7 cellular contexts compared by ENCODE assay signal in the genomic region with DNA sequence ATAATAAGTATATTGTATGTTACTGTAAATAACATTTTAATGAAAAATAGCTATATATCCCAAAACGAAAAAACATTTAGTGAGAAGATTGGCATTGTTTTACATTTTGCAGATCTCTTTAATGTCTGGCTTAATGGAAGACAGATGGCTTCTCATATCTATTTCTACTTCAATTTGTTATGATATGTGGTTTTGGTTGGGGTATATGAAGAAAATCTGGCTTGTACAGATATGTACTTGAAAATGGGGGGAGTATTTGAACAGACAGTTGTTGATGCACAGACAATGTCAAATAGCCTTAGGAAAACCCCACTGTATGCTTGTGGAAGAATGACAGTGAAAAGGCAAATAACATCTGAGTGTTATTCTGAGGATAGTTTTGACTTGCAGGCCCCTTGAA.
"Had no signal": no experiment of that assay in that cellular context is flagged by ENCODE, and none has a peak within 500 bp of the region (broad histone marks: within the 10 kb centered on the region; RNA-seq: fewer than 3 reads in every experiment).

No MANE protein-coding gene starts in this region.

- DNase-seq: H9, HCEC 1CT, IMR-90 had no signal

- ATAC-seq: GM23338 had no signal

- H3K4me3 Mint-ChIP-seq: GM23338, H9 had no signal

- H3K4me1 Mint-ChIP-seq: GM23338 had no signal

- FAIRE-seq: H1, H54, HTR-8/SVneo had no signal

- H3K27ac Mint-ChIP-seq: GM23338, H9 had no signal

- H3K4me2 ChIP-seq: GM23338 had no signal

- H3K4me3 ChIP-seq: GM23338 had no signal

- H2AFZ ChIP-seq: GM23338 had no signal

- H3K9me3 Mint-ChIP-seq: GM23338, H9 had no signal
